In the genomic region with DNA sequence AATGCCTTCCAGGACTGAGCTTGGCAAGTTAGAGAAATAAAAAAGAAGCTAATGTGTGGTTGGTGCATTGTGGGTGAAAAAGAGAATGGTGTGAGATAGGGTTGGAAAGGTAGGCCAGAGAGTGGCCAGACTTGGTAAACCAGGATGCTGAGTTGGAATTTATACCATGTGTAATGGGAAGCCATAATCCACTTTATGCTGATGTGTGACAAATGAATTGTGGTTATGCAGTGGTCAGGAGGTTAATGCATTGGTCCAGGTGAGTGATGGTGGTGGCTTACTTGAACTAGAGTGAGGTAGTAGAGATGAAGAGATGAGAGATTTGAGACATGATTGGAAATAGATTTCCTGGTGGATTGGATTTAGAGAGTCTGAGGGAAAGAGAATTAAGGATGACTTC, we compare ENCODE assay signal across 9 cellular contexts. TPM values are rescaled to one million over a fixed set of nuclear protein-coding genes. Genes with fewer than 3 reads are reported as not detected.
A peak's percentile ranks its signal among the peaks of the same experiment; 100 is the strongest.
DNase-seq lines count a peak whose midpoint lies in the region; ATAC-seq and TF ChIP-seq lines count a peak whose summit lies in the region.
"Had no signal": no experiment of that assay in that cellular context is flagged by ENCODE, and none has a peak within 500 bp of the region (broad histone marks: within the 10 kb centered on the region; RNA-seq: fewer than 3 reads in every experiment).

No MANE protein-coding gene starts in this region.

- ATAC-seq in activated B cell treated with CpG ODN at 0.5 μM for 24 hours (ENCODE audit: low read depth) = no peak
- ATAC-seq in HG02938 (IDR thresholded peaks at IDR 0.05; ENCODE audit: unreplicated experiment) = no peak
- ATAC-seq in GM21825 (IDR thresholded peaks at IDR 0.05; ENCODE audit: unreplicated experiment) = no peak

- no peak for TF ChIP-seq CTCF in A673 (conservative IDR thresholded peaks at IDR 0.05; ENCODE audit: low read depth, low read length)
- no peak for TF ChIP-seq CTCF in activated B cell treated with CpG ODN at 0.5 μM for 24 hours (IDR thresholded peaks at IDR 0.05)

- peaks cover 41% of the 10 kb centered on the region for H3K36me3 Mint-ChIP-seq in activated B cell treated with CpG ODN at 0.5 μM for 24 hours (ENCODE audit: low read depth)

- H3K36me3 ChIP-seq in A673 (ENCODE audit: insufficient read depth, low read length, poor library complexity, severe bottlenecking) = peaks cover 15% of the 10 kb centered on the region
- H3K36me3 ChIP-seq in H7 (replicated peaks; ENCODE audit: control insufficient read depth, insufficient read depth, low read length) = peaks cover 10% of the 10 kb centered on the region
- H3K36me3 ChIP-seq in iPS-15b (ENCODE audit: control insufficient read depth, insufficient read depth, low read length) = peaks cover 11% of the 10 kb centered on the region

- H3K27me3 ChIP-seq in A673 (replicated peaks; ENCODE audit: insufficient read depth, low read depth, low read length, poor library complexity) (no peaks in the 10 kb centered on the region), H7 (ENCODE audit: control insufficient read depth, insufficient read depth, low read length) (no peaks in the 10 kb centered on the region), iPS-15b (ENCODE audit: control insufficient read depth, insufficient read depth, low read length) (no peaks in the 10 kb centered on the region)

- H3K27ac Mint-ChIP-seq in activated B cell treated with CpG ODN at 0.5 μM for 24 hours = peak overlapping the region; percentile 99

- no peak overlapping the region for H3K9ac ChIP-seq in iPS-15b (ENCODE audit: low read depth, low read length)

- no peak overlapping the region for H3K27ac ChIP-seq in A673 (ENCODE audit: low read depth, low read length, poor library complexity, severe bottlenecking)

- intact Hi-C loops in A673 (cut with micrococcal nuclease; ENCODE audit: unreplicated experiment) (no loop called here), activated B cell treated with CpG ODN at 0.5 μM for 24 hours (cut with micrococcal nuclease) (no loop called here)

- peaks cover 39% of the 10 kb centered on the region for H3K4me1 Mint-ChIP-seq in activated B cell treated with CpG ODN at 0.5 μM for 24 hours

- H3K27me3 Mint-ChIP-seq in activated B cell treated with CpG ODN at 0.5 μM for 24 hours = no peaks in the 10 kb centered on the region

- CTCF ChIA-PET in A673 (lab: Charles Lee) = no interaction called here
- CTCF ChIA-PET in activated B cell treated with CpG ODN at 0.5 μM for 24 hours (lab: Charles Lee) = interaction anchor here (0.6 to 1.4 kb wide), 5 partner anchors 29 to 134 kb away, joined by 3 to 4 read pairs (median 3); a partner anchor contains a TSS

- BruUV-seq in A673 (replicated peaks; lab: Mats Ljungman, UMichigan) = TSS peak; percentile 73

- H3K4me1 ChIP-seq in A673 (ENCODE audit: insufficient read depth, low read length, poor library complexity, severe bottlenecking) (peaks cover 10% of the 10 kb centered on the region), iPS-15b (ENCODE audit: control insufficient read depth, insufficient read depth, low read length) (peaks cover 3% of the 10 kb centered on the region)

- H3K9me3 ChIP-seq in A673 (ENCODE audit: low read depth, low read length, poor library complexity, severe bottlenecking) = no peaks in the 10 kb centered on the region
- no peaks in the 10 kb centered on the region for H3K9me3 ChIP-seq in iPS-15b (ENCODE audit: control insufficient read depth, insufficient read depth, low read length)

- POLR2A ChIA-PET in A673 (lab: Charles Lee; ENCODE audit: low non-redundant PET) = no interaction called here
- POLR2A ChIA-PET in activated B cell treated with CpG ODN at 0.5 μM for 24 hours (lab: Charles Lee) = interaction anchor here (0.9 to 7.4 kb wide), 7 partner anchors 26 to 77 kb away, joined by 5 to 413 read pairs (median 103); a partner anchor contains a TSS

- H3K9me3 Mint-ChIP-seq in activated B cell treated with CpG ODN at 0.5 μM for 24 hours = no peaks in the 10 kb centered on the region

- DNase-seq in A673 (ENCODE audit: low spot score) (no peak), H7 (no peak), activated B cell treated with CpG ODN at 0.5 μM for 24 hours (no peak), NK-92 (lab: John Stamatoyannopoulos, UW; ENCODE audit: unreplicated experiment) (no peak)
- no peak for DNase-seq in stimulated activated CD4-positive, alpha-beta T cell treated with anti-CD3 and anti-CD28 coated beads, Interleukin-2, amount 100 ng/mL, for 24 hours
- DNase-seq: effector CD8-positive, alpha-beta T cell had no signal

- H3K4me3 ChIP-seq in A673 (ENCODE audit: low read depth, low read length, poor library complexity, severe bottlenecking) (peak overlapping the region; percentile 83), H7 (ENCODE audit: insufficient read depth, low read depth, low read length) (peak overlapping the region; percentile 81; the same call in 1 of the 2 replicates), iPS-15b (ENCODE audit: low read depth, low read length) (peak overlapping the region; percentile 99)

- peak overlapping the region; percentile 99 for H3K4me3 Mint-ChIP-seq in activated B cell treated with CpG ODN at 0.5 μM for 24 hours

RNA-seq across cellular contexts. Expression of a gene that starts 1.0 kb away (rescaled TPM):
- total RNA-seq in A673 (2021) (163 and 165 TPM in 2 replicates), activated B cell treated with CpG ODN at 0.5 μM for 24 hours (121 and 126 TPM in 2 replicates)
- 101 and 122 TPM in 2 replicates for total RNA-seq in H7 (2014; rRNA removed; shearing (Covaris generic))

RNA-seq across cellular contexts. Expression of a gene that starts 2.2 kb away (rescaled TPM):
- total RNA-seq in A673 (2021) (40.0 and 40.3 TPM in 2 replicates), activated B cell treated with CpG ODN at 0.5 μM for 24 hours (121 and 136 TPM in 2 replicates)
- 14.1 and 14.3 TPM in 2 replicates for total RNA-seq in H7 (2014; rRNA removed; shearing (Covaris generic))

RNA-seq across cellular contexts. Expression of a gene that starts 38.4 kb away (rescaled TPM):
- total RNA-seq in A673 (2021) (26.8 and 33.6 TPM in 2 replicates), activated B cell treated with CpG ODN at 0.5 μM for 24 hours (50.1 and 50.9 TPM in 2 replicates)
- total RNA-seq in H7 (2014; rRNA removed; shearing (Covaris generic)) = 12.7 TPM in 2 replicates

RNA-seq across cellular contexts. Expression of a gene that starts 39.7 kb away (rescaled TPM):
- total RNA-seq in A673 (2021) = 209 and 230 TPM in 2 replicates
- 209 and 254 TPM in 2 replicates for total RNA-seq in H7 (2014; rRNA removed; shearing (Covaris generic))
- total RNA-seq in activated B cell treated with CpG ODN at 0.5 μM for 24 hours = 1.7 and 3.0 TPM in 2 replicates

RNA-seq across cellular contexts. Expression of a gene that starts 45.1 kb away (rescaled TPM):
- total RNA-seq in A673 (2021) (1.3 and 2.0 TPM in 2 replicates), activated B cell treated with CpG ODN at 0.5 μM for 24 hours (6.7 and 7.3 TPM in 2 replicates)
- 2.3 and 5.6 TPM in 2 replicates for total RNA-seq in H7 (2014; rRNA removed; shearing (Covaris generic))
